ENCODE assay signal across 8 cellular contexts in genomic region chr5:80481019-80481893, GRCh38. TPM values are rescaled to one million over a fixed set of nuclear protein-coding genes. Genes with fewer than 3 reads are reported as not detected.
DNase-seq lines count a peak whose midpoint lies in the region; ATAC-seq and TF ChIP-seq lines count a peak whose summit lies in the region.

No MANE protein-coding gene starts in this region.

- TF ChIP-seq POLR2A in gastrocnemius medialis (IDR thresholded peaks at IDR 0.05), result no peak

- H3K36me3 ChIP-seq in gastrocnemius medialis, result peaks cover 0 to 12% of the 10 kb centered on the region in 2 donors

- H3K27ac ChIP-seq in foreskin keratinocyte (no peak overlapping the region), gastrocnemius medialis (no peak overlapping the region)

- DNase-seq in Daoy (ENCODE audit: low read depth) (peak; percentile 57), NCI-H2029 treated with DMSO at 0.1 percent for 48 hours (lab: John Stamatoyannopoulos, UW) (peak; percentile 48), foreskin keratinocyte (peak in 1 of 2 donors; percentile 49), gastrocnemius medialis (peak in 1 of 2 donors; percentile 24), NCI-H1930 (lab: John Stamatoyannopoulos, UW) (no peak)
- peak; percentile 14 to 19 for DNase-seq in activated CD4-positive, alpha-beta T cell treated with anti-CD3 and anti-CD28 coated beads for 4 hours

- peak; percentile 84 for TF ChIP-seq CTCF in foreskin keratinocyte (conservative IDR thresholded peaks at IDR 0.05)
- TF ChIP-seq CTCF in gastrocnemius medialis (IDR thresholded peaks at IDR 0.05 in 4 of 5, conservative IDR thresholded peaks at IDR 0.05 in 1 of 5), result peak in 4 of 5 experiments; percentile 17 to 61 (median 42)

- H3K4me1 ChIP-seq in foreskin keratinocyte, result peaks cover 13% of the 10 kb centered on the region
- H3K4me1 ChIP-seq in gastrocnemius medialis, result no peaks in the 10 kb centered on the region

- intact Hi-C loops in gastrocnemius medialis (cut with DNase I; ENCODE audit: low total_unique reads), result loop anchor here (10.0 kb wide), 1 partner anchor 714 kb away; no protein-coding TSS in a partner anchor

- H3K9me3 ChIP-seq in gastrocnemius medialis, result peaks cover 0 to 5% (median 0%) of the 10 kb centered on the region in 3 donors

- ATAC-seq in GM21619 (IDR thresholded peaks at IDR 0.05; ENCODE audit: unreplicated experiment) (peak; percentile 66), foreskin keratinocyte (peak; percentile 87), gastrocnemius medialis (peak in 1 of 2 donors; percentile 74), GM21526 (IDR thresholded peaks at IDR 0.05; ENCODE audit: low FRiP score, unreplicated experiment) (no peak)

- in situ Hi-C loops in gastrocnemius medialis (cut with MboI; ENCODE audit: low sequenced_read_pairs in 4 of 4), result loop anchor here in 1 of 4 donors (25.0 kb wide), 1 partner anchor 181 kb away; the partner anchor contains the start of genes DHFR and MSH3

- H3K27me3 ChIP-seq in foreskin keratinocyte (no peaks in the 10 kb centered on the region), gastrocnemius medialis (no peaks in the 10 kb centered on the region)

- no peak overlapping the region for H3K4me3 ChIP-seq in gastrocnemius medialis

RNA-seq across cellular contexts. Expression of gene FAM151B, which starts 6.6 kb away (rescaled TPM):
- 4.3 and 7.0 TPM in 2 replicates for total RNA-seq in Daoy (2014; rRNA removed; shearing (Covaris generic))
- total RNA-seq in foreskin keratinocyte, result 1.2 and 1.3 TPM in 2 replicates
- polyA plus RNA-seq in foreskin keratinocyte, result 0.68 and 0.70 TPM in 2 replicates
- total RNA-seq in gastrocnemius medialis, result 1 to 10 TPM in 2 of 4 donors, under 1 TPM in 2; 0.18 to 1.6 (median 1.1) TPM

Comparison
In these comparisons a context has a peak if more than half of its experiments do, and no peak if none do; other contexts are left out.
1. DNase-seq: peak in Daoy (single experiment), NCI-H2029 treated with DMSO at 0.1 percent for 48 hours (single experiment) and activated CD4-positive, alpha-beta T cell treated with anti-CD3 and anti-CD28 coated beads for 4 hours (2 of 2); none in NCI-H1930 (0 of 2).